ENCODE assay signal across 12 cellular contexts in genomic region chr3:31635586-31635985, GRCh38.
DNase-seq lines count a peak whose midpoint lies in the region; ATAC-seq lines count a peak whose summit lies in the region.
"Had no signal": no experiment of that assay in that cellular context is flagged by ENCODE, and none has a peak within 500 bp of the region (broad histone marks: within the 10 kb centered on the region; RNA-seq: fewer than 3 reads in every experiment).

No MANE protein-coding gene starts in this region.

- intact Hi-C loops in CD4-positive, alpha-beta memory T cell (cut with micrococcal nuclease), result loop anchor here (5.0 kb wide), 2 partner anchors 63 to 83 kb away; no protein-coding TSS in a partner anchor
- intact Hi-C loops in left ventricle myocardium superior (cut with micrococcal nuclease), result no loop called here

- H3K27ac Mint-ChIP-seq in CD4-positive, alpha-beta memory T cell, result peak overlapping the region in 6 of 7 donors; percentile 28 to 85 (median 57)
- H3K27ac Mint-ChIP-seq in T-helper 17 cell, result peak overlapping the region; percentile 68

- peaks cover 47% of the 10 kb centered on the region for H3K4me1 ChIP-seq in CD4-positive, alpha-beta memory T cell (ENCODE audit: insufficient read depth, low read length)
- H3K4me1 ChIP-seq: right atrium auricular region had no signal

- no peaks in the 10 kb centered on the region for H3K9me3 ChIP-seq in CD4-positive, alpha-beta memory T cell (ENCODE audit: control insufficient read depth in 1 of 2, low read length in 2 of 2)
- no peaks in the 10 kb centered on the region for H3K9me3 ChIP-seq in T-helper 17 cell (ENCODE audit: control insufficient read depth, low read length, poor library complexity, severe bottlenecking)
- H3K9me3 ChIP-seq: BLaER1 treated with 17β-estradiol and CSF1 and Interleukin-3, amounts not matched to agents 10 nM and 100 nM; right atrium auricular region had no signal

- no peaks in the 10 kb centered on the region for H3K9me3 Mint-ChIP-seq in CD4-positive, alpha-beta memory T cell

- no peak overlapping the region for H3K4me3 ChIP-seq in CD4-positive, alpha-beta memory T cell (ENCODE audit: low read length in 2 of 2)
- H3K4me3 ChIP-seq: BLaER1 treated with 17β-estradiol and CSF1 and Interleukin-3, amounts not matched to agents 10 nM and 100 nM; right atrium auricular region had no signal

- peaks cover 43 to 62% (median 50%) of the 10 kb centered on the region in 4 donors for H3K4me1 Mint-ChIP-seq in CD4-positive, alpha-beta memory T cell
- peaks cover 28% of the 10 kb centered on the region for H3K4me1 Mint-ChIP-seq in T-helper 17 cell

- H3K27me3 Mint-ChIP-seq in CD4-positive, alpha-beta memory T cell, result no peaks in the 10 kb centered on the region
- H3K27me3 Mint-ChIP-seq in T-helper 17 cell, result no peaks in the 10 kb centered on the region

- peak overlapping the region; percentile 13 for H3K27ac ChIP-seq in CD4-positive, alpha-beta memory T cell (ENCODE audit: low read depth, low read length)
- H3K27ac ChIP-seq: BLaER1 treated with 17β-estradiol and CSF1 and Interleukin-3, amounts not matched to agents 10 nM and 100 nM; right atrium auricular region had no signal

- H3K36me3 Mint-ChIP-seq in CD4-positive, alpha-beta memory T cell, result peaks cover 29 to 48% of the 10 kb centered on the region in 2 donors
- H3K36me3 Mint-ChIP-seq in T-helper 17 cell (ENCODE audit: low read depth), result peaks cover 8% of the 10 kb centered on the region

- CTCF ChIA-PET in CD4-positive, alpha-beta memory T cell (lab: Charles Lee; ENCODE audit: partially characterized antibody), result interaction anchor here (1.0 to 1.8 kb wide), 3 partner anchors 59 to 508 kb away, joined by 3 to 6 read pairs (median 3); partner anchors contain the start of gene STT3B

- peak; percentile 48 for ATAC-seq in GM18909 (IDR thresholded peaks at IDR 0.05; ENCODE audit: poor library complexity, unreplicated experiment)
- ATAC-seq in T-helper 17 cell, result peak; percentile 20
- no peak for ATAC-seq in HG03439 (IDR thresholded peaks at IDR 0.05; ENCODE audit: unreplicated experiment)
- no peak for ATAC-seq in left ventricle myocardium superior
- ATAC-seq in GM21526 (IDR thresholded peaks at IDR 0.05; ENCODE audit: low FRiP score, unreplicated experiment), result no peak

- H3K27me3 ChIP-seq in CD4-positive, alpha-beta memory T cell (ENCODE audit: insufficient read depth, low read length), result no peaks in the 10 kb centered on the region
- H3K27me3 ChIP-seq: BLaER1 treated with 17β-estradiol and CSF1 and Interleukin-3, amounts not matched to agents 10 nM and 100 nM; right atrium auricular region had no signal

- H3K36me3 ChIP-seq in CD4-positive, alpha-beta memory T cell (ENCODE audit: insufficient read depth, low read length), result peaks cover under 1% of the 10 kb centered on the region

- H3K4me3 Mint-ChIP-seq in CD4-positive, alpha-beta memory T cell, result peak overlapping the region in 6 of 8 donors; percentile 11 to 59 (median 28)
- H3K4me3 Mint-ChIP-seq in T-helper 17 cell, result peak overlapping the region; percentile 15

- no peak for DNase-seq in CD4-positive, alpha-beta memory T cell
- DNase-seq in T-helper 17 cell, result no peak
- peak; percentile 31 for DNase-seq in kidney tubule cell (ENCODE audit: low spot score)
- no peak for DNase-seq in SHP77 (lab: John Stamatoyannopoulos, UW)
- DNase-seq in left ventricle myocardium superior, result no peak
- DNase-seq: foreskin melanocyte, NCI-H2029 treated with DMSO at 0.1 percent for 48 hours had no signal

- POLR2A ChIA-PET in CD4-positive, alpha-beta memory T cell (lab: Charles Lee; ENCODE audit: partially characterized antibody), result interaction anchor here (0.8 to 2.9 kb wide), 5 partner anchors 10 to 174 kb away, joined by 3 to 12 read pairs (median 4); partner anchors contain the start of gene STT3B

Comparison
In these comparisons a context has a peak if more than half of its experiments do, and no peak if none do; other contexts are left out.
1. ATAC-seq: peak in GM18909 (single experiment) and T-helper 17 cell (single experiment); none in HG03439 (single experiment), left ventricle myocardium superior (single experiment) and GM21526 (single experiment).